ENCODE assay signal across 8 cellular contexts in genomic region chr6:136289327-136289578, GRCh38. TPM values are rescaled to one million over a fixed set of nuclear protein-coding genes. Genes with fewer than 3 reads are reported as not detected.
DNase-seq lines count a peak whose midpoint lies in the region; ATAC-seq, FAIRE-seq and TF ChIP-seq lines count a peak whose summit lies in the region.

No MANE protein-coding gene starts in this region.

- H3K9me1 ChIP-seq in endothelial cell of umbilical vein (replicated peaks; ENCODE audit: control insufficient read depth, extremely low read depth, insufficient read depth, low read length) = no peaks in the 10 kb centered on the region

- peak overlapping the region; percentile 100 for H3K27ac Mint-ChIP-seq in CD4-positive, CD25-positive, alpha-beta regulatory T cell

- no peak for FAIRE-seq in endothelial cell of umbilical vein (lab: Jason Lieb, UNC)

- H4K20me1 ChIP-seq in endothelial cell of umbilical vein (replicated peaks; ENCODE audit: control insufficient read depth, extremely low read depth, insufficient read depth, low read length) = peaks cover 9% of the 10 kb centered on the region

- no peak overlapping the region for H2AFZ ChIP-seq in endothelial cell of umbilical vein (ENCODE audit: low read depth, low read length)

- peaks cover 58% of the 10 kb centered on the region for H3K4me1 ChIP-seq in CD4-positive, CD25-positive, alpha-beta regulatory T cell (ENCODE audit: control insufficient read depth, insufficient read depth, low read length, poor library complexity, severe bottlenecking)
- peaks cover 25% of the 10 kb centered on the region for H3K4me1 ChIP-seq in HUES48 (ENCODE audit: control insufficient read depth, insufficient read depth, low read length)
- H3K4me1 ChIP-seq in endothelial cell of umbilical vein (ENCODE audit: control insufficient read depth, extremely low read depth, insufficient read depth, low read length) = peaks cover 34% of the 10 kb centered on the region

- POLR2A ChIA-PET in endothelial cell of umbilical vein (lab: Charles Lee) = interaction anchor here (0.9 to 1.9 kb wide), 6 partner anchors 14 to 791 kb away, joined by 3 to 11 read pairs (median 5); partner anchors contain the start of genes AHI1 and MTFR2

- peaks cover 0 to 3% (median 0%) of the 10 kb centered on the region in 7 donors for H3K9me3 Mint-ChIP-seq in CD4-positive, CD25-positive, alpha-beta regulatory T cell

- intact Hi-C loops in endothelial cell of umbilical vein (cut with micrococcal nuclease) = loop anchor here (1.0 to 5.0 kb wide), 6 partner anchors 39 to 933 kb away; partner anchors contain the start of genes AHI1, MAP3K5 and MTFR2

- no peaks in the 10 kb centered on the region for H3K36me3 ChIP-seq in CD4-positive, CD25-positive, alpha-beta regulatory T cell (ENCODE audit: control insufficient read depth, insufficient read depth, low read length)
- H3K36me3 ChIP-seq in HUES48 (ENCODE audit: control insufficient read depth, insufficient read depth, low read length) (no peaks in the 10 kb centered on the region; the same call in 1 of the 2 replicates), endothelial cell of umbilical vein (ENCODE audit: control insufficient read depth in 2 of 2, extremely low read depth in 1 of 2, insufficient read depth in 2 of 2, low read length in 2 of 2) (no peaks in the 10 kb centered on the region)

- peak; percentile 86 to 96 (median 95) for DNase-seq in CD4-positive, CD25-positive, alpha-beta regulatory T cell
- peak; percentile 86 for DNase-seq in NOMO-1 treated with DMSO at 0.1 percent for 48 hours (lab: John Stamatoyannopoulos, UW; ENCODE audit: unreplicated experiment)
- DNase-seq in activated CD8-positive, alpha-beta memory T cell treated with anti-CD3 and anti-CD28 coated beads, Interleukin-2, amount 50 U/mL, for 48 hours = peak; percentile 95
- DNase-seq in endothelial cell of umbilical vein (ENCODE audit: low read depth, low spot score) = peak; percentile 93
- peak; percentile 86 for DNase-seq in midbrain (lab: John Stamatoyannopoulos, UW)
- peak; percentile 84 to 85 for DNase-seq in stimulated activated CD8-positive, alpha-beta memory T cell treated with anti-CD3 and anti-CD28 coated beads, Interleukin-15, amount 100 ng/mL, for 4 hours (ENCODE audit: low read depth in 2 of 2)

- H3K27ac ChIP-seq in CD4-positive, CD25-positive, alpha-beta regulatory T cell (ENCODE audit: insufficient read depth, low read length, poor library complexity, severe bottlenecking) = peak overlapping the region; percentile 100
- H3K27ac ChIP-seq in HUES48 (ENCODE audit: low read depth, low read length) = peak overlapping the region; percentile 100
- peak overlapping the region; percentile 96 for H3K27ac ChIP-seq in endothelial cell of umbilical vein (ENCODE audit: insufficient read depth, low read depth, low read length)

- peaks cover 52% of the 10 kb centered on the region for H3K79me2 ChIP-seq in endothelial cell of umbilical vein (ENCODE audit: control insufficient read depth, insufficient read depth, low read length)

- dilution Hi-C loops in endothelial cell of umbilical vein (cut with MboI; ENCODE audit: extremely low pct_ligation_motif_present, low sequenced_read_pairs) = no loop called here

- ATAC-seq in CD4-positive, CD25-positive, alpha-beta regulatory T cell (ENCODE audit: low read depth in 2 of 2) = peak; percentile 33 to 39
- peak; percentile 31 for ATAC-seq in GM21367 (IDR thresholded peaks at IDR 0.05; ENCODE audit: unreplicated experiment)

- H3K27me3 Mint-ChIP-seq in CD4-positive, CD25-positive, alpha-beta regulatory T cell = peaks cover 17% of the 10 kb centered on the region

- CTCF ChIA-PET in endothelial cell of umbilical vein (lab: Charles Lee) = interaction anchor here (1.0 to 3.9 kb wide), 2 partner anchors 28 to 791 kb away, joined by 4 to 28 read pairs; no protein-coding TSS in a partner anchor

- H3K4me2 ChIP-seq in endothelial cell of umbilical vein (ENCODE audit: insufficient read depth, low read length) = peak overlapping the region; percentile 98

- TF ChIP-seq POLR2A in endothelial cell of umbilical vein (IDR thresholded peaks at IDR 0.05; ENCODE audit: low read depth, low read length) = no peak

- no peak for TF ChIP-seq CTCF in endothelial cell of umbilical vein (IDR thresholded peaks at IDR 0.05; ENCODE audit: extremely low read depth in 1 of 2, insufficient read depth in 1 of 2, low read depth in 1 of 2, low read length in 2 of 2)

- no peaks in the 10 kb centered on the region for H3K27me3 ChIP-seq in CD4-positive, CD25-positive, alpha-beta regulatory T cell (ENCODE audit: control insufficient read depth, insufficient read depth, low read length)
- no peaks in the 10 kb centered on the region for H3K27me3 ChIP-seq in HUES48 (ENCODE audit: control insufficient read depth, insufficient read depth, low read length)
- H3K27me3 ChIP-seq in endothelial cell of umbilical vein (ENCODE audit: control insufficient read depth in 2 of 2, insufficient read depth in 2 of 2, low read length in 2 of 2) = no peaks in the 10 kb centered on the region

- TSS peak; percentile 42 for BruUV-seq in endothelial cell of umbilical vein (replicated peaks; lab: Mats Ljungman, UMichigan)

- peaks cover 31% of the 10 kb centered on the region for H3K36me3 Mint-ChIP-seq in CD4-positive, CD25-positive, alpha-beta regulatory T cell

- H3K4me3 Mint-ChIP-seq in CD4-positive, CD25-positive, alpha-beta regulatory T cell = peak overlapping the region; percentile 92 to 100 (median 96)

- peaks cover 21 to 61% (median 44%) of the 10 kb centered on the region in 4 donors for H3K4me1 Mint-ChIP-seq in CD4-positive, CD25-positive, alpha-beta regulatory T cell

- no peaks in the 10 kb centered on the region for H3K9me3 ChIP-seq in CD4-positive, CD25-positive, alpha-beta regulatory T cell (ENCODE audit: control insufficient read depth in 2 of 2, low read length in 2 of 2)
- H3K9me3 ChIP-seq in HUES48 (ENCODE audit: control insufficient read depth, insufficient read depth, low read length) = no peaks in the 10 kb centered on the region
- H3K9me3 ChIP-seq in endothelial cell of umbilical vein (replicated peaks; ENCODE audit: control insufficient read depth, insufficient read depth, low read length) = no peaks in the 10 kb centered on the region

- H3K9ac ChIP-seq in HUES48 (ENCODE audit: low read depth, low read length) (peak overlapping the region; percentile 100), endothelial cell of umbilical vein (replicated peaks; ENCODE audit: extremely low read depth, insufficient read depth, low read length) (peak overlapping the region; percentile 99)

- peak overlapping the region; percentile 95 for H3K4me3 ChIP-seq in CD4-positive, CD25-positive, alpha-beta regulatory T cell (ENCODE audit: low read depth, low read length)
- H3K4me3 ChIP-seq in HUES48 (ENCODE audit: low read depth, low read length) = peak overlapping the region; percentile 100
- peak overlapping the region; percentile 38 to 90 (median 70) for H3K4me3 ChIP-seq in endothelial cell of umbilical vein (replicated peaks in 1 of 3; ENCODE audit: insufficient read depth in 1 of 3, low read depth in 1 of 3, low read length in 3 of 3)

TF ChIP-seq in endothelial cell of umbilical vein, 7 proteins besides CTCF, POLR2A, EP300 and RAD21:
- TF ChIP-seq POLR2AphosphoS5 (IDR thresholded peaks at IDR 0.05; ENCODE audit: insufficient read depth, low read depth, low read length) (no peak), FOS (IDR thresholded peaks at IDR 0.05; ENCODE audit: borderline replicate concordance, insufficient read depth, low read length) (no peak), GATA2 (IDR thresholded peaks at IDR 0.05; ENCODE audit: insufficient read depth, insufficient read length, low read depth, low read length) (no peak), EZH2 (IDR thresholded peaks at IDR 0.05; ENCODE audit: borderline replicate concordance, low read depth, low read length, severe bottlenecking) (no peak), MAX (IDR thresholded peaks at IDR 0.05; ENCODE audit: insufficient read depth, insufficient read length) (no peak), MYC (IDR thresholded peaks at IDR 0.05; ENCODE audit: low read depth, low read length) (no peak)

RNA-seq across cellular contexts. Expression of gene BCLAF1, which starts 0.4 kb away (rescaled TPM):
- total RNA-seq in CD4-positive, CD25-positive, alpha-beta regulatory T cell = 429 TPM
- 100 to 1,000 TPM in 2 of 4 donors, 10 to 100 TPM in 2; 80.5 to 112 (median 97.3) TPM for polyA plus RNA-seq in CD4-positive, CD25-positive, alpha-beta regulatory T cell
- 151 and 156 TPM in 2 replicates for total RNA-seq in endothelial cell of umbilical vein
- polyA plus RNA-seq in endothelial cell of umbilical vein = 18.9 and 23.4 TPM in 2 replicates
- polyA plus RNA-seq in endothelial cell of umbilical vein (2011; cell fraction: cytosol; rRNA removed) = 27.9 and 29.3 TPM in 2 replicates
- 111 and 146 TPM in 2 replicates for polyA plus RNA-seq in endothelial cell of umbilical vein (2011; cell fraction: nucleus; rRNA removed)
- 82.1 and 108 TPM in 2 replicates for polyA plus RNA-seq in endothelial cell of umbilical vein (2012)
- 95.3 and 104 TPM in 2 replicates for polyA minus RNA-seq in endothelial cell of umbilical vein
- polyA minus RNA-seq in endothelial cell of umbilical vein (2011; cell fraction: cytosol; rRNA and poly(A)+ RNA removed) = 90.4 TPM
- polyA minus RNA-seq in endothelial cell of umbilical vein (2011; cell fraction: nucleus; rRNA and poly(A)+ RNA removed) = 252 and 329 TPM in 2 replicates

RNA-seq across cellular contexts. Expression of gene MTFR2, which starts 39.1 kb away (rescaled TPM):
- 3.7 TPM for total RNA-seq in CD4-positive, CD25-positive, alpha-beta regulatory T cell
- 1 to 10 TPM; 1.0 to 2.0 (median 1.8) TPM for polyA plus RNA-seq in CD4-positive, CD25-positive, alpha-beta regulatory T cell
- total RNA-seq in endothelial cell of umbilical vein = 7.4 and 7.7 TPM in 2 replicates
- polyA plus RNA-seq in endothelial cell of umbilical vein = 7.8 and 8.7 TPM in 2 replicates
- polyA plus RNA-seq in endothelial cell of umbilical vein (2011; cell fraction: cytosol; rRNA removed) = 11.0 and 13.5 TPM in 2 replicates
- 7.2 and 11.0 TPM in 2 replicates for polyA plus RNA-seq in endothelial cell of umbilical vein (2011; cell fraction: nucleus; rRNA removed)
- 4.5 and 7.0 TPM in 2 replicates for polyA plus RNA-seq in endothelial cell of umbilical vein (2012)
- polyA minus RNA-seq in endothelial cell of umbilical vein = 9.2 and 10.2 TPM in 2 replicates
- polyA minus RNA-seq in endothelial cell of umbilical vein (2011; cell fraction: cytosol; rRNA and poly(A)+ RNA removed) = 3.6 TPM
- 9.3 and 12.8 TPM in 2 replicates for polyA minus RNA-seq in endothelial cell of umbilical vein (2011; cell fraction: nucleus; rRNA and poly(A)+ RNA removed)

Comparison
In these comparisons a context has a peak if more than half of its experiments do, and no peak if none do; other contexts are left out.
1. Peak in every context shown above with its lines: DNase-seq, ATAC-seq, H3K4me3 ChIP-seq and H3K27ac ChIP-seq.